In genomic region chr1:187837787-187838186, GRCh38 we compare ENCODE assay signal across 16 cellular contexts.
"Had no signal": no experiment of that assay in that cellular context is flagged by ENCODE, and none has a peak within 500 bp of the region (broad histone marks: within the 10 kb centered on the region; RNA-seq: fewer than 3 reads in every experiment).

No MANE protein-coding gene starts in this region.

- H3K27me3 ChIP-seq: dorsolateral prefrontal cortex, ovary, stomach had no signal

- H3K27ac ChIP-seq: dorsolateral prefrontal cortex, lower lobe of right lung, ovary, stomach had no signal

- H3K4me3 ChIP-seq: dorsolateral prefrontal cortex, lower lobe of right lung, ovary, smooth muscle cell, stomach had no signal

- H3K9me3 ChIP-seq: lower lobe of right lung, ovary had no signal

- H3K36me3 ChIP-seq: lower lobe of right lung, ovary, stomach had no signal

- H3K4me1 ChIP-seq: lower lobe of right lung, stomach had no signal

- ATAC-seq: activated CD8-positive, alpha-beta memory T cell treated with anti-CD3 and anti-CD28 coated beads, Interleukin-2, amount 10 ng/mL, durations not matched to agents 7 days and 5 days; lower lobe of right lung; natural killer cell; sciatic nerve had no signal

- DNase-seq: activated B cell treated with CpG ODN at 0.5 μM for 24 hours; activated CD4-positive, alpha-beta memory T cell treated with anti-CD3 and anti-CD28 coated beads, Interleukin-2, amount 10 ng/mL, durations not matched to agents 7 days and 5 days; activated CD4-positive, alpha-beta T cell treated with anti-CD3 and anti-CD28 coated beads for 4 hours; activated CD8-positive, alpha-beta memory T cell treated with anti-CD3 and anti-CD28 coated beads, Interleukin-2, amount 10 ng/mL, durations not matched to agents 7 days and 5 days; activated naive CD4-positive, alpha-beta T cell treated with Interleukin-2 at 50 U/mL for 16 hours; activated naive CD8-positive, alpha-beta T cell treated with anti-CD3 and anti-CD28 coated beads, Interleukin-2, amount 10 ng/mL, durations not matched to agents 7 days and 5 days; amygdala; caudate nucleus; dorsolateral prefrontal cortex; lower lobe of right lung; natural killer cell; ovary; stimulated activated CD4-positive, alpha-beta T cell treated with anti-CD3 and anti-CD28 coated beads, Interleukin-4, amount 100 ng/mL, for 1 hour; stomach had no signal
